9 cellular contexts compared by ENCODE assay signal in genomic region chr7:23863209-23863798, GRCh38.
DNase-seq lines count a peak whose midpoint lies in the region; ATAC-seq, FAIRE-seq and TF ChIP-seq lines count a peak whose summit lies in the region.
"Had no signal": no experiment of that assay in that cellular context is flagged by ENCODE, and none has a peak within 500 bp of the region (broad histone marks: within the 10 kb centered on the region; RNA-seq: fewer than 3 reads in every experiment).

No MANE protein-coding gene starts in this region.

- H3K4me3 ChIP-seq in NT2/D1 (ENCODE audit: insufficient read length, low read depth) = no peak overlapping the region

- ATAC-seq in HG03159 (IDR thresholded peaks at IDR 0.05; ENCODE audit: unreplicated experiment) (no peak), GM21390 (IDR thresholded peaks at IDR 0.05; ENCODE audit: unreplicated experiment) (no peak)

- H3K4me3 Mint-ChIP-seq in endothelial cell (ENCODE audit: unreplicated experiment) = no peak overlapping the region
- H3K4me3 Mint-ChIP-seq: stimulated activated naive CD8-positive, alpha-beta T cell treated with anti-CD3 and anti-CD28 coated beads, Interleukin-15, Interleukin-2, amounts not matched to agents 100 ng/mL and 50 ng/mL, for 24 hours had no signal

- FAIRE-seq in H54 (lab: Jason Lieb, UNC) = peak; percentile 55

- TF ChIP-seq POLR2A in H54 (IDR thresholded peaks at IDR 0.05; ENCODE audit: low read depth, low read length) = no peak

- no peaks in the 10 kb centered on the region for H3K36me3 ChIP-seq in NT2/D1 (ENCODE audit: insufficient read depth, insufficient read length, low read length)

- H3K36me3 Mint-ChIP-seq in endothelial cell (ENCODE audit: low read depth, unreplicated experiment) = no peaks in the 10 kb centered on the region

- H3K27me3 ChIP-seq in NT2/D1 (ENCODE audit: insufficient read depth, insufficient read length) = no peaks in the 10 kb centered on the region

- H3K4me1 Mint-ChIP-seq in endothelial cell (ENCODE audit: unreplicated experiment) = no peaks in the 10 kb centered on the region

- no peaks in the 10 kb centered on the region for H3K27me3 Mint-ChIP-seq in endothelial cell (ENCODE audit: unreplicated experiment)

- 0 out of 2 replicates have a peak, but pooled peaks cover 4% of the 10 kb centered on the region for H3K9me3 ChIP-seq in NT2/D1 (ENCODE audit: insufficient read depth, low read length)

- DNase-seq in COLO829 (ENCODE audit: low spot score) (peak; percentile 14), H54 (ENCODE audit: insufficient read length, low spot score) (peak; percentile 7), NT2/D1 (ENCODE audit: low read depth, low spot score) (peak; percentile 58), endothelial cell (ENCODE audit: low spot score) (no peak), renal cortical epithelial cell (ENCODE audit: low read depth) (peak; percentile 41)
- DNase-seq in activated naive CD4-positive, alpha-beta T cell treated with anti-CD3 and anti-CD28 coated beads, Interleukin-2, amount 50 U/mL, for 16 hours = no peak

- H3K9ac ChIP-seq in NT2/D1 (ENCODE audit: insufficient read length, low read depth) = no peak overlapping the region

- H3K27ac Mint-ChIP-seq in endothelial cell (ENCODE audit: unreplicated experiment) = no peak overlapping the region
- H3K27ac Mint-ChIP-seq: stimulated activated naive CD8-positive, alpha-beta T cell treated with anti-CD3 and anti-CD28 coated beads, Interleukin-15, Interleukin-2, amounts not matched to agents 100 ng/mL and 50 ng/mL, for 24 hours had no signal

- H3K4me1 ChIP-seq in NT2/D1 (ENCODE audit: insufficient read depth, insufficient read length) = no peaks in the 10 kb centered on the region

- no peaks in the 10 kb centered on the region for H3K9me3 Mint-ChIP-seq in endothelial cell (ENCODE audit: unreplicated experiment)
- H3K9me3 Mint-ChIP-seq: stimulated activated naive CD8-positive, alpha-beta T cell treated with anti-CD3 and anti-CD28 coated beads, Interleukin-15, Interleukin-2, amounts not matched to agents 100 ng/mL and 50 ng/mL, for 24 hours had no signal

- peak; percentile 57 for TF ChIP-seq CTCF in endothelial cell (IDR thresholded peaks at IDR 0.05; ENCODE audit: unreplicated experiment)

Comparison
In these comparisons a context has a peak if more than half of its experiments do, and no peak if none do; other contexts are left out.
1. DNase-seq: peak in COLO829 (single experiment), H54 (single experiment), NT2/D1 (single experiment) and renal cortical epithelial cell (single experiment); none in endothelial cell (single experiment) and activated naive CD4-positive, alpha-beta T cell treated with anti-CD3 and anti-CD28 coated beads, Interleukin-2, amount 50 U/mL, for 16 hours (single experiment).